In the genomic region with DNA sequence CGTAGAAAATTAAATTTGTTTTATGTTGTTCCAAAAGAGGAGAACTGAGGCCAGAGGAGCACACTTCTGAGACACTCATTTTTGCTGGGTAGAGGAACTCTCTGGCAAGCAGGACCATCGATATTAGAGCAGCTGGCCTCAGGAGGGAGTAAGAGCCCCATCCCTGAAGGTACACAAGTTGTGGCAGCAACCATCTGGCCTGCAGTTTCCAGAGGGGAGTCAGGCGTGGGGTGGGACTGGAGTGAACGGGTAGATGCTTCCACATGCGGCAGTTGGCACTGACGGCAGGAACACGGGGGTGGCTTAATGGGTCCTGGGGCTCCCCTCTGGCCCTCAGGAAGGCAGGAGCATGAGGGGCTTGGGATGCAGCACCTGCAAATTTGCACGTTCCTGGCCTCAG, we compare ENCODE assay signal across 13 cellular contexts. TPM values are rescaled to one million over a fixed set of nuclear protein-coding genes. Genes with fewer than 3 reads are reported as not detected.
DNase-seq lines count a peak whose midpoint lies in the region; ATAC-seq and TF ChIP-seq lines count a peak whose summit lies in the region.
"Had no signal": no experiment of that assay in that cellular context is flagged by ENCODE, and none has a peak within 500 bp of the region (broad histone marks: within the 10 kb centered on the region; RNA-seq: fewer than 3 reads in every experiment).

No MANE protein-coding gene starts in this region.

- no peak for ATAC-seq in stimulated activated naive CD8-positive, alpha-beta T cell treated with anti-CD3 and anti-CD28 coated beads, Interleukin-15, amount 100 ng/mL, for 72 hours
- no peak for ATAC-seq in esophagus mucosa

- H3K36me3 Mint-ChIP-seq in activated naive CD4-positive, alpha-beta T cell treated with anti-CD3 and anti-CD28 coated beads, Interleukin-2, amount 50 U/mL, for 24 hours = peaks cover 47% of the 10 kb centered on the region
- H3K36me3 Mint-ChIP-seq in HFFc6 (ENCODE audit: low read depth) = no peaks in the 10 kb centered on the region; the same call in 1 of the 2 replicates
- H3K36me3 Mint-ChIP-seq: mesothelial cell of epicardium had no signal

- peaks cover 90% of the 10 kb centered on the region for H3K4me1 Mint-ChIP-seq in activated naive CD4-positive, alpha-beta T cell treated with anti-CD3 and anti-CD28 coated beads, Interleukin-2, amount 50 U/mL, for 24 hours
- H3K4me1 Mint-ChIP-seq in stimulated activated naive CD8-positive, alpha-beta T cell treated with anti-CD3 and anti-CD28 coated beads, Interleukin-15, amount 100 ng/mL, for 72 hours = peaks cover 95% of the 10 kb centered on the region
- H3K4me1 Mint-ChIP-seq in HFFc6 (ENCODE audit: low read depth) = peaks cover 26% of the 10 kb centered on the region

- H3K9me3 Mint-ChIP-seq in activated naive CD4-positive, alpha-beta T cell treated with anti-CD3 and anti-CD28 coated beads, Interleukin-2, amount 50 U/mL, for 24 hours = peaks cover 5% of the 10 kb centered on the region
- peaks cover 15 to 26% of the 10 kb centered on the region in 2 donors for H3K9me3 Mint-ChIP-seq in stimulated activated naive CD8-positive, alpha-beta T cell treated with anti-CD3 and anti-CD28 coated beads, Interleukin-15, amount 100 ng/mL, for 72 hours
- no peaks in the 10 kb centered on the region; the same call in 1 of the 2 replicates for H3K9me3 Mint-ChIP-seq in HFFc6

- peak overlapping the region; percentile 53 for H3K27ac Mint-ChIP-seq in activated naive CD4-positive, alpha-beta T cell treated with anti-CD3 and anti-CD28 coated beads, Interleukin-2, amount 50 U/mL, for 24 hours
- peak overlapping the region; percentile 1 to 87 for H3K27ac Mint-ChIP-seq in stimulated activated naive CD8-positive, alpha-beta T cell treated with anti-CD3 and anti-CD28 coated beads, Interleukin-15, amount 100 ng/mL, for 72 hours
- H3K27ac Mint-ChIP-seq in HFFc6 = no peak overlapping the region
- H3K27ac Mint-ChIP-seq: mesothelial cell of epicardium had no signal

- no peak overlapping the region for H3K4me3 ChIP-seq in cardiac fibroblast (replicated peaks in 1 of 2; ENCODE audit: low read depth in 2 of 2, low read length in 2 of 2)

- no peak for DNase-seq in activated naive CD4-positive, alpha-beta T cell (lab: John Stamatoyannopoulos, UW)
- DNase-seq in NCI-H524 (lab: John Stamatoyannopoulos, UW) = peak; percentile 72 to 90
- DNase-seq in cardiac fibroblast (ENCODE audit: low read depth in 2 of 2) = peak in 1 of 2 donors; percentile 23
- peak in 1 of 2 donors; percentile 38 for DNase-seq in stimulated activated naive CD8-positive, alpha-beta T cell treated with anti-CD3 and anti-CD28 coated beads, Interleukin-15, amount 100 ng/mL, for 72 hours
- DNase-seq in midbrain (lab: John Stamatoyannopoulos, UW) = no peak
- DNase-seq in HFFc6 = no peak
- DNase-seq: activated gamma-delta T cell; COR-L47; NCI-H1417; stimulated activated CD4-positive, alpha-beta T cell treated with anti-CD3 and anti-CD28 coated beads, Interleukin-4, amount 100 ng/mL, for 4 hours had no signal

- H3K4me3 Mint-ChIP-seq in activated naive CD4-positive, alpha-beta T cell treated with anti-CD3 and anti-CD28 coated beads, Interleukin-2, amount 50 U/mL, for 24 hours = peak overlapping the region; percentile 49
- peak overlapping the region in 1 of 2 donors; percentile 20 for H3K4me3 Mint-ChIP-seq in stimulated activated naive CD8-positive, alpha-beta T cell treated with anti-CD3 and anti-CD28 coated beads, Interleukin-15, amount 100 ng/mL, for 72 hours
- H3K4me3 Mint-ChIP-seq in HFFc6 = no peak overlapping the region
- H3K4me3 Mint-ChIP-seq: mesothelial cell of epicardium had no signal

- no peaks in the 10 kb centered on the region for H3K27me3 Mint-ChIP-seq in activated naive CD4-positive, alpha-beta T cell treated with anti-CD3 and anti-CD28 coated beads, Interleukin-2, amount 50 U/mL, for 24 hours
- no peaks in the 10 kb centered on the region for H3K27me3 Mint-ChIP-seq in stimulated activated naive CD8-positive, alpha-beta T cell treated with anti-CD3 and anti-CD28 coated beads, Interleukin-15, amount 100 ng/mL, for 72 hours
- peaks cover 5% of the 10 kb centered on the region for H3K27me3 Mint-ChIP-seq in HFFc6 (ENCODE audit: insufficient read depth)

- peak; percentile 8 for TF ChIP-seq CTCF in cardiac fibroblast (IDR thresholded peaks at IDR 0.05; ENCODE audit: low read depth, low read length)
- TF ChIP-seq CTCF in HFFc6 (IDR thresholded peaks at IDR 0.05) = no peak

RNA-seq across cellular contexts. Expression of a gene that starts 13.2 kb away (rescaled TPM):
- total RNA-seq in esophagus mucosa = not detected
- not detected for total RNA-seq in HFFc6 (2021; fragmentation: NEBNext Ultra II Directional; extraction: Animal tissue kit (Norgen Biotek cat#: 25700))

RNA-seq across cellular contexts. Expression of a gene that starts 18.6 kb away (rescaled TPM):
- total RNA-seq in esophagus mucosa = 19.0 TPM
- total RNA-seq in HFFc6 (2021; fragmentation: NEBNext Ultra II Directional; extraction: Animal tissue kit (Norgen Biotek cat#: 25700)) = 10 to 100 TPM; 29.9 to 57.2 (median 53.5) TPM

RNA-seq across cellular contexts. Expression of a gene that starts 37.4 kb away (rescaled TPM):
- 2.0 TPM for total RNA-seq in esophagus mucosa
- 1 to 10 TPM; 3.3 to 5.0 (median 4.0) TPM for total RNA-seq in HFFc6 (2021; fragmentation: NEBNext Ultra II Directional; extraction: Animal tissue kit (Norgen Biotek cat#: 25700))

RNA-seq across cellular contexts. Expression of a gene that starts 56.8 kb away (rescaled TPM):
- total RNA-seq in esophagus mucosa = 1.6 TPM
- total RNA-seq in HFFc6 (2021; fragmentation: NEBNext Ultra II Directional; extraction: Animal tissue kit (Norgen Biotek cat#: 25700)) = under 1 TPM in 1 of 6 experiments, not detected in 5; 0.28 TPM
- total RNA-seq: mesothelial cell of epicardium had no signal

Comparison
In these comparisons a context has a peak if more than half of its experiments do, and no peak if none do; other contexts are left out.
1. DNase-seq: peak in NCI-H524 (2 of 2); none in activated naive CD4-positive, alpha-beta T cell (0 of 4), midbrain (single experiment) and HFFc6 (single experiment).